11 cellular contexts compared by ENCODE assay signal in the genomic region with DNA sequence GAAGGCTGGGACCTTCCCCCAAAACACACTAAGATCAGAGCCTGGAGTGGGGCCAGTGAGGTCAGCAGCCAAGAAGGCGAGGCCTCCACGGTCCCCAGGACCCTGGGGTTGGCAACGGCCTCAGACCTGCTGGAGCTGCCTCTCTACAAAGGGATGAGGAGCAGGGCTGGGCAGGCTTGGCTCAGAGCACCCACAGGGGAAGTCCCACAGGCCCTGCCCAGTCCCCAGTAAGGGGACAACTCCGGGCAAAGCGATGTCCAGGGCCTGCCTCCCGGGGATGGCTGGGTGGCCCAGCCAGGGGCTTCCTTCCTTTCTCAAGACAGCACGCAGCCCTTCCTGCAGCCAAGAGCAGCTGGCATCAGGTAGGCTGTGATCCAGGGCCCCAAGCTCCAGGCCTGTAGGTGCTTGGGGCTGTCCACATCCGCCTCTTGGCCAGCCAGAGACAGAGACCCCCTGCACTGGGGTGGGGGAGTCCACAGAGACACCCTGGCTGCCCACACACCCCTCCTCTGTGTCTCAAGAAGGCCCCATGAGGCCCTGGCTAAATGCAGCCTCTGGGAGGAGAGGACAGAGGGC. TPM values are rescaled to one million over a fixed set of nuclear protein-coding genes. Genes with fewer than 3 reads are reported as not detected.
DNase-seq lines count a peak whose midpoint lies in the region; ATAC-seq and TF ChIP-seq lines count a peak whose summit lies in the region.
"Had no signal": no experiment of that assay in that cellular context is flagged by ENCODE, and none has a peak within 500 bp of the region (broad histone marks: within the 10 kb centered on the region; RNA-seq: fewer than 3 reads in every experiment).

No MANE protein-coding gene starts in this region.

- H3K23ac ChIP-seq in neuronal stem cell (ENCODE audit: low read depth, low read length, poor library complexity) = no peak overlapping the region
- no peak overlapping the region for H3K23ac ChIP-seq in mesendoderm (ENCODE audit: low read length)

- H2AFZ ChIP-seq in neuronal stem cell (ENCODE audit: low read length) = no peak overlapping the region

- H3K36me3 ChIP-seq in esophagus (ENCODE audit: control insufficient read depth in 2 of 2, insufficient read depth in 2 of 2, low read length in 1 of 2) (peaks cover 7 to 42% of the 10 kb centered on the region in 2 donors), neuronal stem cell (replicated peaks in 1 of 2; ENCODE audit: control insufficient read depth in 2 of 2, insufficient read depth in 2 of 2, low read length in 2 of 2) (peaks cover 31 to 64% of the 10 kb centered on the region in 2 donors), mesendoderm (ENCODE audit: control insufficient read depth, insufficient read depth, low read length) (peaks cover 2% of the 10 kb centered on the region)

- H3K4ac ChIP-seq in neuronal stem cell (ENCODE audit: low read length) (no peak overlapping the region), mesendoderm (ENCODE audit: low read depth, low read length) (no peak overlapping the region)

- no peak overlapping the region for H3K56ac ChIP-seq in mesendoderm (ENCODE audit: low read length)

- peak; percentile 58 for ATAC-seq in Right ventricle myocardium inferior

- H3K14ac ChIP-seq in neuronal stem cell (ENCODE audit: low read length) = no peak overlapping the region

- no peak overlapping the region for H4K91ac ChIP-seq in neuronal stem cell (ENCODE audit: low read depth, low read length, poor library complexity)

- no peaks in the 10 kb centered on the region for H3K9me3 ChIP-seq in esophagus (ENCODE audit: control insufficient read depth in 2 of 2, insufficient read depth in 1 of 2, low read depth in 1 of 2, low read length in 1 of 2)
- no peaks in the 10 kb centered on the region for H3K9me3 ChIP-seq in neuronal stem cell (replicated peaks in 1 of 2; ENCODE audit: control insufficient read depth in 2 of 2, insufficient read depth in 1 of 2, low read depth in 1 of 2, low read length in 2 of 2)

- H2BK5ac ChIP-seq in neuronal stem cell (ENCODE audit: low read length) (peak overlapping the region; percentile 66), mesendoderm (ENCODE audit: low read length) (no peak overlapping the region)

- peaks cover 40% of the 10 kb centered on the region for H3K79me1 ChIP-seq in neuronal stem cell (ENCODE audit: low read depth, low read length)
- H3K79me1 ChIP-seq in mesendoderm (ENCODE audit: low read length) = no peaks in the 10 kb centered on the region

- H3K27ac ChIP-seq in esophagus (ENCODE audit: low read depth in 2 of 2, low read length in 1 of 2) = peak overlapping the region; percentile 68 to 74
- no peak overlapping the region for H3K27ac ChIP-seq in neuronal stem cell (replicated peaks; ENCODE audit: low read length)
- no peak overlapping the region for H3K27ac ChIP-seq in mesendoderm (ENCODE audit: low read depth, low read length)
- H3K27ac ChIP-seq: epithelial cell of prostate had no signal

- H4K5ac ChIP-seq in mesendoderm (ENCODE audit: low read length) = no peak overlapping the region

- H3K4me3 ChIP-seq in esophagus (ENCODE audit: low read depth in 1 of 2, low read length in 2 of 2) = no peak overlapping the region
- H3K4me3 ChIP-seq in neuronal stem cell (ENCODE audit: low read length in 2 of 2) = no peak overlapping the region
- H3K4me3 ChIP-seq in mesendoderm (ENCODE audit: low read length) = no peak overlapping the region

- no peak overlapping the region for H2AK5ac ChIP-seq in neuronal stem cell (ENCODE audit: low read depth, low read length)
- no peak overlapping the region for H2AK5ac ChIP-seq in mesendoderm (ENCODE audit: low read length)

- H3K4me2 ChIP-seq in neuronal stem cell (ENCODE audit: insufficient read depth, low read length, poor library complexity, severe bottlenecking) (no peak overlapping the region), mesendoderm (ENCODE audit: low read length) (no peak overlapping the region)

- H3K4me1 ChIP-seq in esophagus (ENCODE audit: control insufficient read depth in 2 of 2, insufficient read depth in 2 of 2, low read length in 1 of 2) (peaks cover 24 to 36% of the 10 kb centered on the region in 2 donors), neuronal stem cell (ENCODE audit: control insufficient read depth in 2 of 2, insufficient read depth in 1 of 2, low read depth in 1 of 2, low read length in 2 of 2) (peaks cover 5 to 8% of the 10 kb centered on the region in 2 donors), mesendoderm (ENCODE audit: control insufficient read depth, low read depth, low read length) (no peaks in the 10 kb centered on the region)

- CTCF ChIA-PET in GM10248 (lab: Yijun Ruan, JAX) = no interaction called here

- no peaks in the 10 kb centered on the region for H3K79me2 ChIP-seq in mesendoderm (ENCODE audit: control insufficient read depth, insufficient read depth, low read length)

- no peak overlapping the region for H3K9ac ChIP-seq in neuronal stem cell (ENCODE audit: low read depth, low read length, poor library complexity)
- no peak overlapping the region for H3K9ac ChIP-seq in mesendoderm (ENCODE audit: low read length)

- H4K8ac ChIP-seq in neuronal stem cell (ENCODE audit: low read depth, low read length) (no peak overlapping the region), mesendoderm (ENCODE audit: low read depth, low read length) (no peak overlapping the region)

- no peak overlapping the region for H2BK12ac ChIP-seq in neuronal stem cell (ENCODE audit: low read length)

- POLR2A ChIA-PET in GM10248 (lab: Yijun Ruan, JAX) = no interaction called here

- H2BK15ac ChIP-seq in neuronal stem cell (ENCODE audit: low read length) (no peak overlapping the region), mesendoderm (replicated peaks; ENCODE audit: low read depth) (no peak overlapping the region)

- no peak overlapping the region for H3K18ac ChIP-seq in neuronal stem cell (ENCODE audit: low read length)
- no peak overlapping the region for H3K18ac ChIP-seq in mesendoderm (ENCODE audit: low read length)

- DNase-seq in Right ventricle myocardium inferior (ENCODE audit: missing footprints) (peak; percentile 74), cardiac septum (ENCODE audit: low spot score) (no peak), neuronal stem cell (ENCODE audit: low spot score) (no peak), ureter (ENCODE audit: low spot score) (peak; percentile 51), GM10248 (ENCODE audit: extremely low spot score) (no peak), mesendoderm (no peak), HK-2 (ENCODE audit: unreplicated experiment) (no peak)
- DNase-seq: activated naive CD4-positive, alpha-beta T cell treated with anti-CD3 and anti-CD28 coated beads, Interleukin-2, amount 50 U/mL, for 16 hours; T1000 had no signal

- no peak for TF ChIP-seq CTCF in GM10248 (IDR thresholded peaks at IDR 0.05; ENCODE audit: control extremely low read depth, extremely low read depth, low read depth, missing control alignments)

- H2BK120ac ChIP-seq in neuronal stem cell (ENCODE audit: low read depth, low read length) = no peak overlapping the region
- H2BK120ac ChIP-seq in mesendoderm (ENCODE audit: low read depth, low read length) = no peak overlapping the region

- intact Hi-C loops in Right ventricle myocardium inferior (cut with DNase I) = loop anchor here (2.0 kb wide), 1 partner anchor 13 kb away; the partner anchor contains the start of genes HAUS3 and POLN
- intact Hi-C loops in cardiac septum (cut with DNase I) = loop anchor here (2.0 kb wide), 1 partner anchor 13 kb away; the partner anchor contains the start of genes HAUS3 and POLN

- WGBS in esophagus, 2 donors = 24 to 47% methylated on average over 7 to 8 of the region's 8 CpGs
- WGBS in neuronal stem cell (ENCODE audit: extremely low coverage in 2 of 2, insufficient read length in 2 of 2, insufficient replicate concordance in 1 of 2), 2 donors = no CpG with 5 or more reads among the region's 8 CpGs
- no CpG with 5 or more reads among the region's 8 CpGs for WGBS in mesendoderm (ENCODE audit: extremely low coverage, insufficient coverage, low lambda C conversion rate)

- H3K27me3 ChIP-seq in esophagus (ENCODE audit: control insufficient read depth in 1 of 2, insufficient read depth in 2 of 2, low read length in 2 of 2) = no peaks in the 10 kb centered on the region
- no peaks in the 10 kb centered on the region for H3K27me3 ChIP-seq in neuronal stem cell (ENCODE audit: control insufficient read depth in 3 of 3, insufficient read depth in 3 of 3, low read depth in 1 of 3, low read length in 3 of 3)
- no peaks in the 10 kb centered on the region for H3K27me3 ChIP-seq in mesendoderm (ENCODE audit: insufficient read depth, low read length, poor library complexity)

RNA-seq across cellular contexts. Expression of gene MXD4, which starts 5.7 kb away (rescaled TPM):
- total RNA-seq in Right ventricle myocardium inferior = 36.0 TPM
- 37.9 TPM for total RNA-seq in cardiac septum
- polyA plus RNA-seq in esophagus = 10 to 100 TPM; 14.5 to 27.2 TPM
- polyA plus RNA-seq in neuronal stem cell (2013, experiment 1 of 2) = 45.6 TPM
- 47.1 TPM for polyA plus RNA-seq in neuronal stem cell (2013, experiment 2 of 2)
- total RNA-seq in ureter = 34.5 TPM
- 10.1 TPM for polyA plus RNA-seq in mesendoderm (2013, experiment 1 of 2)
- polyA plus RNA-seq in mesendoderm (2013, experiment 2 of 2) = 10.8 TPM

RNA-seq across cellular contexts. Expression of gene HAUS3, which starts 14.3 kb away (rescaled TPM):
- total RNA-seq in Right ventricle myocardium inferior = 7.7 TPM
- 5.6 TPM for total RNA-seq in cardiac septum
- polyA plus RNA-seq in esophagus = 1 to 10 TPM; 5.0 to 8.1 TPM
- polyA plus RNA-seq in neuronal stem cell (2013, experiment 1 of 2) = 11.4 TPM
- 12.2 TPM for polyA plus RNA-seq in neuronal stem cell (2013, experiment 2 of 2)
- total RNA-seq in ureter = 13.2 TPM
- polyA plus RNA-seq in mesendoderm (2013, experiment 1 of 2) = 15.8 TPM
- 15.6 TPM for polyA plus RNA-seq in mesendoderm (2013, experiment 2 of 2)

RNA-seq across cellular contexts. Expression of gene POLN, which starts 14.3 kb away (rescaled TPM):
- 2.0 TPM for total RNA-seq in Right ventricle myocardium inferior
- total RNA-seq in cardiac septum = 2.3 TPM
- under 1 TPM; 0.59 to 0.81 TPM for polyA plus RNA-seq in esophagus
- polyA plus RNA-seq in neuronal stem cell (2013, experiment 1 of 2) = 0.77 TPM
- polyA plus RNA-seq in neuronal stem cell (2013, experiment 2 of 2) = 0.54 TPM
- 3.1 TPM for total RNA-seq in ureter
- polyA plus RNA-seq in mesendoderm (2013, experiment 1 of 2) = 1.3 TPM
- 1.3 TPM for polyA plus RNA-seq in mesendoderm (2013, experiment 2 of 2)

Comparison
In these comparisons a context has a peak if more than half of its experiments do, and no peak if none do; other contexts are left out.
1. DNase-seq: peak in Right ventricle myocardium inferior (single experiment) and ureter (single experiment); none in cardiac septum (single experiment), neuronal stem cell (single experiment), GM10248 (single experiment), mesendoderm (single experiment) and HK-2 (single experiment).
2. H3K27ac ChIP-seq: peak in esophagus (2 of 2); none in neuronal stem cell (single experiment) and mesendoderm (single experiment).